ENCODE assay signal across 8 cellular contexts in the genomic region with DNA sequence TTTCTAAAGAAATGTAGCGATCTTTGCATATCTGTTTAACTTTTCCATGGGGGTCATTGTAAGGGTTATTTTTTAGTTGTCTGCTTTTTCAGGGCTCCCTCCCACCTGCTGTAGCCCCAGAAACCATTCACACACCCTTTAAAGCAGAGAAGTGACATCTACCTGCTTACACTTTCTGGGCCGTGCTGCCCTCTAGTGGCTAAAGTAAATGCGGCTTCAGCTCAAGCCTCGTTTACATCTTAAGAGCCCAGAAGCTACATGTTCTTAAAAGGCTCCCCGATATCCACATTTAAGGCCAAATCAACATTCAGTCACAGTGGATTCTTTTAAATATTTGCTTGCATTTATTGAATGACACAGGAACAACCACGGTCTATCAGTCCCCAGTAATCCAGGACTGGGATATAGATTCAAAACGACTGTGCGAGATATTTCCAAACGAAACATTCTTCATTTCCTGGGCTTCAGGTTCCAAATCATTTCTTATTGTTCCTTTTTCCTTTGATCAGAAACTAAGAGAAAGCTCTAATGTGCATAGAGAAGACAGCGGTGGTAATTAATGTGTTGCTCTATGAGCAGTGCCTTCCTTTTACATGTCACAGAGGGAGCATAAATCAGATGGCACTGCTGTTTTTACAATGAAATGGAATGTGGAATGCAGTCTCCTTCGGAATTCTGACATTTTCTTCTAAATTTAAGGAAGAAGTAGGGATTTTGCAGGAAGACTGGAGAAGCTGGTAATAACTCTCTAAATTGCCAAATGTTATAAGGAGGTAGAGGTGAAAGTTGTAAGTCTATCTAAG.
DNase-seq lines count a peak whose midpoint lies in the region; ATAC-seq and TF ChIP-seq lines count a peak whose summit lies in the region.

No MANE protein-coding gene starts in this region.

- peaks cover 11% of the 10 kb centered on the region for H3K27me3 Mint-ChIP-seq in activated B cell treated with CpG ODN at 0.5 μM for 24 hours

- H3K27ac ChIP-seq in left lung = no peak overlapping the region

- H3K9me3 ChIP-seq in left lung = no peaks in the 10 kb centered on the region

- H3K4me3 ChIP-seq in left lung = no peak overlapping the region

- H3K4me1 ChIP-seq in left lung = peaks cover 0 to 4% of the 10 kb centered on the region in 2 donors

- H3K4me3 Mint-ChIP-seq in activated B cell treated with CpG ODN at 0.5 μM for 24 hours = no peak overlapping the region

- no peaks in the 10 kb centered on the region for H3K27me3 ChIP-seq in left lung

- peak; percentile 87 for ATAC-seq in GM18858 (IDR thresholded peaks at IDR 0.05; ENCODE audit: unreplicated experiment)
- ATAC-seq in HG03045 (IDR thresholded peaks at IDR 0.05; ENCODE audit: unreplicated experiment) = peak; percentile 83
- ATAC-seq in activated B cell treated with CpG ODN at 0.5 μM for 24 hours (ENCODE audit: low read depth) = no peak
- peak; percentile 93 for ATAC-seq in left lung

- H3K9me3 Mint-ChIP-seq in activated B cell treated with CpG ODN at 0.5 μM for 24 hours = no peaks in the 10 kb centered on the region

- no peaks in the 10 kb centered on the region for H3K36me3 Mint-ChIP-seq in activated B cell treated with CpG ODN at 0.5 μM for 24 hours (ENCODE audit: low read depth)

- POLR2A ChIA-PET in activated B cell treated with CpG ODN at 0.5 μM for 24 hours (lab: Charles Lee) = no interaction called here

- CTCF ChIA-PET in activated B cell treated with CpG ODN at 0.5 μM for 24 hours (lab: Charles Lee) = interaction anchor here (0.6 to 2.9 kb wide), 18 partner anchors 8 to 991 kb away, joined by 3 to 33 read pairs (median 4); no protein-coding TSS in a partner anchor

- intact Hi-C loops in activated B cell treated with CpG ODN at 0.5 μM for 24 hours (cut with micrococcal nuclease) (loop anchor here (1.0 kb wide), 2 partner anchors 283 to 991 kb away; no protein-coding TSS in a partner anchor), left lung (cut with DNase I) (loop anchor here in 1 of 2 donors (10.0 kb wide), 1 partner anchor 277 kb away; no protein-coding TSS in a partner anchor)

- peak; percentile 91 for TF ChIP-seq CTCF in AG09319 (IDR thresholded peaks at IDR 0.05; ENCODE audit: low read depth, low read length)
- TF ChIP-seq CTCF in activated B cell treated with CpG ODN at 0.5 μM for 24 hours (IDR thresholded peaks at IDR 0.05) = peak; percentile 79
- peak; percentile 79 to 86 for TF ChIP-seq CTCF in left lung (IDR thresholded peaks at IDR 0.05)

- DNase-seq in AG09319 (ENCODE audit: extremely low read depth, low read depth) (peak; percentile 62), NCI-H2107 treated with DMSO at 0.1 percent for 48 hours (lab: John Stamatoyannopoulos, UW; ENCODE audit: unreplicated experiment) (peak; percentile 63), activated B cell treated with CpG ODN at 0.5 μM for 24 hours (no peak), left lung (peak; percentile 39 to 52)
- peak; percentile 34 for DNase-seq in central memory CD4-positive, alpha-beta T cell
- peak; percentile 8 to 47 (median 37) for DNase-seq in stimulated activated CD4-positive, alpha-beta T cell treated with anti-CD3 and anti-CD28 coated beads, TNF-alpha, amount 100 ng/mL, for 1 hour (ENCODE audit: low read depth in 3 of 3, low spot score in 1 of 3)

- H3K4me1 Mint-ChIP-seq in activated B cell treated with CpG ODN at 0.5 μM for 24 hours = no peaks in the 10 kb centered on the region

- H3K27ac Mint-ChIP-seq in activated B cell treated with CpG ODN at 0.5 μM for 24 hours = no peak overlapping the region

- H3K36me3 ChIP-seq in left lung = no peaks in the 10 kb centered on the region
